ENCODE assay signal across 1 cellular context in the genomic region with DNA sequence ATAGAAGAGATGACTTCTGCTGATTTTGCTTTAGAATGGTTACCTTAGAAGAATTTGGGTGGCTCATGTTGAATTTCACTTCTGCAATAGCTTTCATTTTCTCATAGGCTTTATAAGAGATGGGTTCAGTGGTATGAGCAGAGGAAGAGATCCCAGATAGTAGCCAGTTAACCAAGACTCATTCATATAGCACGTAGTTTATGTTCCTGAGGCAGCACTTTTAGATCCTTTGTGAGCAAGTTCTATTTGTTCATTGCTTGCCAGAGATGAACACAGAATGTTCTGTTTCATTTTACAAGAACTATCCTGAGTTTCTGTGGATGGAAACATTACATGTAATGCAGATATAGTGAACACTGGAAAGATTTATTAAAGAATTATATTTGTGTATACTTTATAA.
TF ChIP-seq lines count a peak whose summit lies in the region.

No MANE protein-coding gene starts in this region.

TF ChIP-seq in IMR-90, 13 proteins besides CTCF, POLR2A, EP300 and RAD21:
- TF ChIP-seq ELK1 (IDR thresholded peaks at IDR 0.05; ENCODE audit: borderline replicate concordance, low read depth, low read length) (no peak), CHD1 (IDR thresholded peaks at IDR 0.05; ENCODE audit: low read depth, low read length) (no peak), SMC3 (IDR thresholded peaks at IDR 0.05; ENCODE audit: low read depth, low read length) (no peak), FOS (IDR thresholded peaks at IDR 0.05; ENCODE audit: low read depth, low read length) (no peak), MAZ (IDR thresholded peaks at IDR 0.05; ENCODE audit: borderline replicate concordance, low read depth, low read length) (no peak), USF2 (IDR thresholded peaks at IDR 0.05; ENCODE audit: low read depth, low read length) (no peak), CEBPB (IDR thresholded peaks at IDR 0.05; ENCODE audit: low read depth, low read length) (no peak), MAFK (IDR thresholded peaks at IDR 0.05; ENCODE audit: low read depth, low read length) (no peak), NFE2L2 (IDR thresholded peaks at IDR 0.05; ENCODE audit: low read depth, low read length) (no peak), MXI1 (IDR thresholded peaks at IDR 0.05; ENCODE audit: borderline replicate concordance, low read depth, low read length) (no peak), BHLHE40 (IDR thresholded peaks at IDR 0.05; ENCODE audit: low read depth, low read length) (no peak), RFX5 (IDR thresholded peaks at IDR 0.05; ENCODE audit: low read depth, low read length) (no peak), RCOR1 (IDR thresholded peaks at IDR 0.05; ENCODE audit: insufficient replicate concordance, low read length) (no peak)
